22 cellular contexts compared by ENCODE assay signal in the genomic region with DNA sequence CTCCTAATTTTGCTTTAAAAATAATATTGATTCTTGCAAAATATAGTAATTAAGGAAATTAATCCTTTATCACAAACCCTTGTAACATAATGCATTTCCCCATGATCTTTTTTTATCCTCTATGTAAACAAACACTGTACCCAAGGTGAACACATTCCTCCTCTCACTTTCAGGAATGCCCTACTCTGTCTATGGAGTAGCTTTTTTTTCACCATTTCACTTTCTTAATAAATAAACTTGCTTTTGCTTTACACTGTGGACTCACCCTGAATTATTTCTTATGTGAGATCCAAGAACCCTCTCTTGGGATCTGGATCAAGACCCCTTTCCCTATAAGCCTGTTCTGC.
DNase-seq lines count a peak whose midpoint lies in the region; ATAC-seq and TF ChIP-seq lines count a peak whose summit lies in the region.
"Had no signal": no experiment of that assay in that cellular context is flagged by ENCODE, and none has a peak within 500 bp of the region (broad histone marks: within the 10 kb centered on the region; RNA-seq: fewer than 3 reads in every experiment).

No MANE protein-coding gene starts in this region.

- BruUV-seq in Calu3 (replicated peaks; lab: Mats Ljungman, UMichigan), result no TSS peak

- no peak overlapping the region for H4K8ac ChIP-seq in trophoblast cell (ENCODE audit: low read depth, low read length)

- POLR2A ChIA-PET in WTC11 (lab: Charles Lee), result no interaction called here

- no peak for DNase-seq in Calu3
- DNase-seq in WTC11 (ENCODE audit: low spot score), result no peak
- DNase-seq in trophoblast cell, result peak in 1 of 2 donors; percentile 65
- no peak for DNase-seq in 8988T
- DNase-seq in retina, result no peak
- DNase-seq in SIG-M5 (lab: John Stamatoyannopoulos, UW), result no peak
- DNase-seq: DMS79, GM23248, Karpas-422, NCI-H1417, NCI-H1694 treated with DMSO at 0.1 percent for 48 hours, NCI-H2081 treated with DMSO at 0.1 percent for 48 hours, NCI-H2171 treated with DMSO at 0.1 percent for 48 hours, NCI-H524 treated with DMSO at 0.1 percent for 48 hours, NCI-H82, SJCRH30 had no signal

- H3K4me1 ChIP-seq in iPS-20b (ENCODE audit: insufficient read depth, low read length) (peaks cover 38% of the 10 kb centered on the region), trophoblast cell (ENCODE audit: control insufficient read depth in 1 of 2, insufficient read depth in 2 of 2, low read length in 2 of 2) (peaks cover 11 to 15% of the 10 kb centered on the region in 2 experiments)

- H3K4me3 ChIP-seq in iPS-20b (ENCODE audit: low read length) (no peak overlapping the region), trophoblast cell (ENCODE audit: low read depth, low read length) (no peak overlapping the region)
- H3K4me3 ChIP-seq: GM12878, GM23248, SJCRH30 had no signal

- H3K23ac ChIP-seq in trophoblast cell (ENCODE audit: low read length), result no peak overlapping the region

- H3K4ac ChIP-seq in trophoblast cell (ENCODE audit: low read depth, low read length), result no peak overlapping the region

- H2BK120ac ChIP-seq in trophoblast cell (ENCODE audit: insufficient read depth, low read length, poor library complexity), result peak overlapping the region; percentile 72

- H3K9me3 ChIP-seq in iPS-20b (ENCODE audit: insufficient read depth, low read depth, low read length) (no peaks in the 10 kb centered on the region), trophoblast cell (ENCODE audit: insufficient read depth, low read depth, low read length) (no peaks in the 10 kb centered on the region)
- H3K9me3 ChIP-seq: SJCRH30 had no signal

- no peak overlapping the region for H2AFZ ChIP-seq in trophoblast cell (ENCODE audit: insufficient read depth, low read length, poor library complexity)
- H2AFZ ChIP-seq: GM23248 had no signal

- no peaks in the 10 kb centered on the region for H3K27me3 ChIP-seq in iPS-20b (ENCODE audit: insufficient read depth, low read length)
- H3K27me3 ChIP-seq in trophoblast cell (ENCODE audit: insufficient read depth, low read length), result no peaks in the 10 kb centered on the region
- H3K27me3 ChIP-seq: SJCRH30 had no signal

- H3K4me2 ChIP-seq in trophoblast cell (ENCODE audit: low read length), result peak overlapping the region; percentile 57

- intact Hi-C loops in Calu3 (cut with micrococcal nuclease; ENCODE audit: unreplicated experiment), result loop anchor here (5.0 to 10.0 kb wide), 4 partner anchors 41 to 566 kb away; a partner anchor contains a TSS

- no peak overlapping the region for H3K14ac ChIP-seq in trophoblast cell (ENCODE audit: low read length)

- H3K27ac Mint-ChIP-seq in Calu3 (ENCODE audit: unreplicated experiment) (no peak overlapping the region), WTC11 (no peak overlapping the region)

- no peak overlapping the region for H2BK12ac ChIP-seq in trophoblast cell (ENCODE audit: low read length)

- H3K79me2 ChIP-seq in trophoblast cell (ENCODE audit: control insufficient read depth, insufficient read depth, low read length, poor library complexity), result peaks cover 4% of the 10 kb centered on the region

- CTCF ChIA-PET in Calu3 (lab: Charles Lee) (interaction anchor here (1.2 kb wide), 1 partner anchor 21 kb away, joined by 3 read pairs; no protein-coding TSS in a partner anchor), WTC11 (lab: Charles Lee) (interaction anchor here (0.7 kb wide), 1 partner anchor 290 kb away, joined by 3 read pairs; no protein-coding TSS in a partner anchor)

- H4K91ac ChIP-seq in trophoblast cell (ENCODE audit: low read depth, low read length), result no peak overlapping the region

- H3K36me3 Mint-ChIP-seq in Calu3 (ENCODE audit: insufficient read depth, unreplicated experiment), result no peaks in the 10 kb centered on the region
- H3K36me3 Mint-ChIP-seq in WTC11, result peaks cover 15% of the 10 kb centered on the region

- H3K4me3 Mint-ChIP-seq in Calu3 (ENCODE audit: low read depth, unreplicated experiment) (peak overlapping the region; percentile 8), WTC11 (0 out of 2 replicates have a peak overlapping the region, but pooled peaks have one; percentile 0)

- no peak for TF ChIP-seq CTCF in Calu3 (IDR thresholded peaks at IDR 0.05; ENCODE audit: unreplicated experiment)
- no peak for TF ChIP-seq CTCF in WTC11 (IDR thresholded peaks at IDR 0.05)

- peaks cover 16% of the 10 kb centered on the region for H3K79me1 ChIP-seq in trophoblast cell (ENCODE audit: low read length)

- H3K4me1 Mint-ChIP-seq in Calu3 (ENCODE audit: low read depth, unreplicated experiment) (peaks cover 25% of the 10 kb centered on the region), WTC11 (peaks cover 38% of the 10 kb centered on the region)

- no peak overlapping the region for H2BK5ac ChIP-seq in trophoblast cell (ENCODE audit: low read depth, low read length, poor library complexity)

- H3K9ac ChIP-seq in iPS-20b (ENCODE audit: low read depth, low read length) (peak overlapping the region; percentile 7; the same call in 1 of the 2 replicates), trophoblast cell (ENCODE audit: low read length) (no peak overlapping the region)
- H3K9ac ChIP-seq: GM23248 had no signal

- no peak overlapping the region for H3K18ac ChIP-seq in trophoblast cell (ENCODE audit: low read length)

- H2AK5ac ChIP-seq in trophoblast cell (ENCODE audit: low read length), result no peak overlapping the region

- no peak for ATAC-seq in WTC11
- no peak for ATAC-seq in HG03439 (IDR thresholded peaks at IDR 0.05; ENCODE audit: unreplicated experiment)
- ATAC-seq: GM12878, HCT116, Panc1 had no signal

- H3K9me3 Mint-ChIP-seq in Calu3 (ENCODE audit: low read depth, unreplicated experiment) (peaks cover 2% of the 10 kb centered on the region), WTC11 (peaks cover 60% of the 10 kb centered on the region)

- no peak overlapping the region for H4K12ac ChIP-seq in trophoblast cell (ENCODE audit: low read depth, low read length)

- peak overlapping the region; percentile 86 for H3K27ac ChIP-seq in iPS-20b (ENCODE audit: low read length)
- peak overlapping the region; percentile 97 for H3K27ac ChIP-seq in trophoblast cell (ENCODE audit: low read depth, low read length)
- H3K27ac ChIP-seq: C4-2B, GM23248, SJCRH30 had no signal

- H3K27me3 Mint-ChIP-seq in Calu3 (ENCODE audit: unreplicated experiment) (no peaks in the 10 kb centered on the region), WTC11 (ENCODE audit: low read depth) (no peaks in the 10 kb centered on the region)

- H3K36me3 ChIP-seq in iPS-20b (ENCODE audit: insufficient read depth, low read depth, low read length) (no peaks in the 10 kb centered on the region), trophoblast cell (ENCODE audit: control insufficient read depth in 1 of 2, insufficient read depth in 2 of 2, low read length in 2 of 2) (no peaks in the 10 kb centered on the region)
- H3K36me3 ChIP-seq: SJCRH30 had no signal

TF ChIP-seq in WTC11, 78 proteins besides CTCF, POLR2A, EP300 and RAD21 (continues in another document):
- TF ChIP-seq ZNF232 (CRISPR knock-in tag; IDR thresholded peaks at IDR 0.05) (no peak), GTF2I (CRISPR knock-in tag; conservative IDR thresholded peaks at IDR 0.05) (no peak)
- TF ChIP-seq, protein P1, sequence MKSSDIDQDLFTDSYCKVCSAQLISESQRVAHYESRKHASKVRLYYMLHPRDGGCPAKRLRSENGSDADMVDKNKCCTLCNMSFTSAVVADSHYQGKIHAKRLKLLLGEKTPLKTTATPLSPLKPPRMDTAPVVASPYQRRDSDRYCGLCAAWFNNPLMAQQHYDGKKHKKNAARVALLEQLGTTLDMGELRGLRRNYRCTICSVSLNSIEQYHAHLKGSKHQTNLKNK (CRISPR knock-in tag; IDR thresholded peaks at IDR 0.05), result no peak
- TF ChIP-seq, protein P2, sequence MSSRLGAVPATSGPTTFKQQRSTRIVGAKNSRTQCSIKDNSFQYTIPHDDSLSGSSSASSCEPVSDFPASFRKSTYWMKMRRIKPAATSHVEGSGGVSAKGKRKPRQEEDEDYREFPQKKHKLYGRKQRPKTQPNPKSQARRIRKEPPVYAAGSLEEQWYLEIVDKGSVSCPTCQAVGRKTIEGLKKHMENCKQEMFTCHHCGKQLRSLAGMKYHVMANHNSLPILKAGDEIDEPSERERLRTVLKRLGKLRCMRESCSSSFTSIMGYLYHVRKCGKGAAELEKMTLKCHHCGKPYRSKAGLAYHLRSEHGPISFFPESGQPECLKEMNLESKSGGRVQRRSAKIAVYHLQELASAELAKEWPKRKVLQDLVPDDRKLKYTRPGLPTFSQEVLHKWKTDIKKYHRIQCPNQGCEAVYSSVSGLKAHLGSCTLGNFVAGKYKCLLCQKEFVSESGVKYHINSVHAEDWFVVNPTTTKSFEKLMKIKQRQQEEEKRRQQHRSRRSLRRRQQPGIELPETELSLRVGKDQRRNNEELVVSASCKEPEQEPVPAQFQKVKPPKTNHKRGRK (CRISPR knock-in tag; IDR thresholded peaks at IDR 0.05; ENCODE audit: borderline replicate concordance), result no peak
- TF ChIP-seq, protein P3, sequence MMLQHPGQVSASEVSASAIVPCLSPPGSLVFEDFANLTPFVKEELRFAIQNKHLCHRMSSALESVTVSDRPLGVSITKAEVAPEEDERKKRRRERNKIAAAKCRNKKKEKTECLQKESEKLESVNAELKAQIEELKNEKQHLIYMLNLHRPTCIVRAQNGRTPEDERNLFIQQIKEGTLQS (CRISPR knock-in tag; conservative IDR thresholded peaks at IDR 0.05), result no peak
- TF ChIP-seq, protein P4, sequence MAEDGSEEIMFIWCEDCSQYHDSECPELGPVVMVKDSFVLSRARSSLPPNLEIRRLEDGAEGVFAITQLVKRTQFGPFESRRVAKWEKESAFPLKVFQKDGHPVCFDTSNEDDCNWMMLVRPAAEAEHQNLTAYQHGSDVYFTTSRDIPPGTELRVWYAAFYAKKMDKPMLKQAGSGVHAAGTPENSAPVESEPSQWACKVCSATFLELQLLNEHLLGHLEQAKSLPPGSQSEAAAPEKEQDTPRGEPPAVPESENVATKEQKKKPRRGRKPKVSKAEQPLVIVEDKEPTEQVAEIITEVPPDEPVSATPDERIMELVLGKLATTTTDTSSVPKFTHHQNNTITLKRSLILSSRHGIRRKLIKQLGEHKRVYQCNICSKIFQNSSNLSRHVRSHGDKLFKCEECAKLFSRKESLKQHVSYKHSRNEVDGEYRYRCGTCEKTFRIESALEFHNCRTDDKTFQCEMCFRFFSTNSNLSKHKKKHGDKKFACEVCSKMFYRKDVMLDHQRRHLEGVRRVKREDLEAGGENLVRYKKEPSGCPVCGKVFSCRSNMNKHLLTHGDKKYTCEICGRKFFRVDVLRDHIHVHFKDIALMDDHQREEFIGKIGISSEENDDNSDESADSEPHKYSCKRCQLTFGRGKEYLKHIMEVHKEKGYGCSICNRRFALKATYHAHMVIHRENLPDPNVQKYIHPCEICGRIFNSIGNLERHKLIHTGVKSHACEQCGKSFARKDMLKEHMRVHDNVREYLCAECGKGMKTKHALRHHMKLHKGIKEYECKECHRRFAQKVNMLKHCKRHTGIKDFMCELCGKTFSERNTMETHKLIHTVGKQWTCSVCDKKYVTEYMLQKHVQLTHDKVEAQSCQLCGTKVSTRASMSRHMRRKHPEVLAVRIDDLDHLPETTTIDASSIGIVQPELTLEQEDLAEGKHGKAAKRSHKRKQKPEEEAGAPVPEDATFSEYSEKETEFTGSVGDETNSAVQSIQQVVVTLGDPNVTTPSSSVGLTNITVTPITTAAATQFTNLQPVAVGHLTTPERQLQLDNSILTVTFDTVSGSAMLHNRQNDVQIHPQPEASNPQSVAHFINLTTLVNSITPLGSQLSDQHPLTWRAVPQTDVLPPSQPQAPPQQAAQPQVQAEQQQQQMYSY (CRISPR knock-in tag; IDR thresholded peaks at IDR 0.05), result no peak
